Comparison of ENCODE assay signal across 22 cellular contexts in genomic region chr4:135824759-135825331, GRCh38.
"Had no signal": no experiment of that assay in that cellular context is flagged by ENCODE, and none has a peak within 500 bp of the region (broad histone marks: within the 10 kb centered on the region; RNA-seq: fewer than 3 reads in every experiment).

No MANE protein-coding gene starts in this region.

- H3K27ac ChIP-seq: colonic mucosa, epithelial cell of prostate, esophagus squamous epithelium, gastrocnemius medialis, heart right ventricle, left lung, lower lobe of right lung had no signal

- H3K27me3 ChIP-seq: colonic mucosa, esophagus squamous epithelium, gastrocnemius medialis, heart right ventricle, left lung had no signal

- ATAC-seq: effector memory CD8-positive, alpha-beta T cell; esophagus mucosa; gastrocnemius medialis; heart right ventricle; left cardiac atrium; left lung; left ventricle myocardium superior; lower lobe of right lung; mucosa of descending colon had no signal

- H3K4me3 ChIP-seq: colonic mucosa, esophagus squamous epithelium, gastrocnemius medialis, heart right ventricle, left lung, lower lobe of right lung, mucosa of descending colon had no signal

- H3K4me1 ChIP-seq: colonic mucosa, esophagus squamous epithelium, heart right ventricle, left lung, lower lobe of right lung had no signal

- DNase-seq: colonic mucosa; cortex of kidney; effector CD8-positive, alpha-beta T cell; effector memory CD8-positive, alpha-beta T cell; endodermal cell; erythroblast; esophagus squamous epithelium; foreskin fibroblast; foreskin melanocyte; gastrocnemius medialis; glutamatergic neuron; head of caudate nucleus; heart right ventricle; hippocampal formation; left cardiac atrium; left lung; left ventricle myocardium superior; lower lobe of right lung; mesenchymal stem cell; mucosa of descending colon had no signal

- H3K36me3 ChIP-seq: colonic mucosa, esophagus squamous epithelium, gastrocnemius medialis, heart right ventricle, left lung, lower lobe of right lung had no signal

- H3K9me3 ChIP-seq: colonic mucosa, esophagus squamous epithelium, gastrocnemius medialis, heart right ventricle, left lung, lower lobe of right lung, mucosa of descending colon had no signal
